ENCODE assay signal across 1 cellular context in the genomic region with DNA sequence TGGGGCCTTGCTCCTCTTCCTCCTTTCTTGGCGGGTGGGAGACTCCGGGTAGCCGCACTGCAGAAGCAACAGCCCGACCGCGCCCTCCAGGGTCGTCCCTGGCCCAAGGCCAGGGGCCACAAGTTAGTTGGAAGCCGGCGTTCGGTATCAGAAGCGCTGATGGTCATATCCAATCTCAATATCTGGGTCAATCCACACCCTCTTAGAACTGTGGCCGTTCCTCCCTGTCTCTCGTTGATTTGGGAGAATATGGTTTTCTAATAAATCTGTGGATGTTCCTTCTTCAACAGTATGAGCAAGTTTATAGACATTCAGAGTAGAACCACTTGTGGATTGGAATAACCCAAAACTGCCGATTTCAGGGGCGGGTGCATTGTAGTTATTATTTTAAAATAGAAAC.
TF ChIP-seq lines count a peak whose summit lies in the region.

No MANE protein-coding gene starts in this region.

TF ChIP-seq in GM23338, 12 proteins besides CTCF, POLR2A, EP300 and RAD21:
- TF ChIP-seq REST (IDR thresholded peaks at IDR 0.05; ENCODE audit: unreplicated experiment) (no peak), EZH2 (IDR thresholded peaks at IDR 0.05; ENCODE audit: low read depth, unreplicated experiment) (no peak), ZNF462 (CRISPR knock-in tag; IDR thresholded peaks at IDR 0.05) (no peak), CREB1 (CRISPR knock-in tag; IDR thresholded peaks at IDR 0.05; ENCODE audit: low read depth) (no peak), ZNF331 (CRISPR knock-in tag; IDR thresholded peaks at IDR 0.05; ENCODE audit: low read depth) (no peak), EZH2phosphoT487 (IDR thresholded peaks at IDR 0.05; ENCODE audit: unreplicated experiment) (no peak), JUNB (IDR thresholded peaks at IDR 0.05; ENCODE audit: unreplicated experiment) (no peak)
- TF ChIP-seq, protein P1, sequence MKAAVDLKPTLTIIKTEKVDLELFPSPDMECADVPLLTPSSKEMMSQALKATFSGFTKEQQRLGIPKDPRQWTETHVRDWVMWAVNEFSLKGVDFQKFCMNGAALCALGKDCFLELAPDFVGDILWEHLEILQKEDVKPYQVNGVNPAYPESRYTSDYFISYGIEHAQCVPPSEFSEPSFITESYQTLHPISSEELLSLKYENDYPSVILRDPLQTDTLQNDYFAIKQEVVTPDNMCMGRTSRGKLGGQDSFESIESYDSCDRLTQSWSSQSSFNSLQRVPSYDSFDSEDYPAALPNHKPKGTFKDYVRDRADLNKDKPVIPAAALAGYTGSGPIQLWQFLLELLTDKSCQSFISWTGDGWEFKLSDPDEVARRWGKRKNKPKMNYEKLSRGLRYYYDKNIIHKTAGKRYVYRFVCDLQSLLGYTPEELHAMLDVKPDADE (IDR thresholded peaks at IDR 0.05) = no peak
